ENCODE assay signal across 18 cellular contexts in the genomic region with DNA sequence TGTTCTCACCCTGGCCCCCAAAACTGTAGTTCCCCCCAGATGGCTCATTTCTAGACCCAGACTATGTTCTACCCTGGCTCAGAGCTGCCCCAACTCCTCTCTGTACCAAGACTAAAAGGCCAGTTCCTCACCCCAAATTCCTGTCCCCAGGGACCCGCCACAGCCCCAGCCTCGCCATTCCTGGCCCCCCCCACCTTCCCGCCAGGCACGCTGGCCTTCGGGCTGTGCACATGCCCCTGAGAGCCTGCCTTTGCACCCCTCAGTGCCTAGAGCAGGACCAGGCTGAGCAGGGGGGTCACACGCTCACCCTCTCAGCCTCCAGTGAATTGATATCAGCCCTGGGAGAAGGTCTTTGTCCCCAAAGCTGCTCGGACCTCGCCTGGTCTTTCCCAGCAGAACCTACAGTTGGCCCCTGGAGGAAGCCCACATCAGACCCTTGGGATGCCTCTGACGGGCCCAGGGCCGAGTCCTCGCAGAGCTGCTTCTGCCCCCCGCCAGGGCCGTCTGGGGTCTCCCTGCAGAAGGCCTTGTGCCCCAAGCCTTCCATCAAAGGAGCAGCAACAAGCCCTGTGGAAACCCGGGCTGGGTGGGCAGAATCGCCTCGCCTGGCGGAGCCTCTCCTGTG. TPM values are rescaled to one million over a fixed set of nuclear protein-coding genes. Genes with fewer than 3 reads are reported as not detected.
DNase-seq lines count a peak whose midpoint lies in the region; ATAC-seq and TF ChIP-seq lines count a peak whose summit lies in the region.
"Had no signal": no experiment of that assay in that cellular context is flagged by ENCODE, and none has a peak within 500 bp of the region (broad histone marks: within the 10 kb centered on the region; RNA-seq: fewer than 3 reads in every experiment).

No MANE protein-coding gene starts in this region.

- peak overlapping the region; percentile 67 for H3K18ac ChIP-seq in neuronal stem cell (ENCODE audit: low read length)

- TF ChIP-seq CTCF in mucosa of descending colon (IDR thresholded peaks at IDR 0.05), result no peak
- TF ChIP-seq CTCF in WERI-Rb-1 (IDR thresholded peaks at IDR 0.05; ENCODE audit: low read depth, low read length), result no peak

- no peak overlapping the region for H3K27ac ChIP-seq in CD4-positive, CD25-positive, alpha-beta regulatory T cell (ENCODE audit: insufficient read depth, low read length, poor library complexity, severe bottlenecking)
- H3K27ac ChIP-seq in neuronal stem cell (replicated peaks; ENCODE audit: low read length) (no peak overlapping the region), WERI-Rb-1 (no peak overlapping the region)
- H3K27ac ChIP-seq: KMS-11, SJCRH30 had no signal

- H3K4me1 ChIP-seq in CD4-positive, CD25-positive, alpha-beta regulatory T cell (ENCODE audit: control insufficient read depth, insufficient read depth, low read length, poor library complexity, severe bottlenecking), result no peaks in the 10 kb centered on the region
- H3K4me1 ChIP-seq in neuronal stem cell (ENCODE audit: control insufficient read depth in 2 of 2, insufficient read depth in 1 of 2, low read depth in 1 of 2, low read length in 2 of 2) (peaks cover 4 to 13% of the 10 kb centered on the region in 2 donors), mucosa of descending colon (ENCODE audit: low read depth) (peaks cover 10% of the 10 kb centered on the region)
- H3K4me1 ChIP-seq: SJCRH30 had no signal

- H2BK5ac ChIP-seq in neuronal stem cell (ENCODE audit: low read length), result peak overlapping the region; percentile 72

- no peak overlapping the region for H2AFZ ChIP-seq in neuronal stem cell (ENCODE audit: low read length)

- H4K8ac ChIP-seq in neuronal stem cell (ENCODE audit: low read depth, low read length), result no peak overlapping the region

- peak overlapping the region; percentile 18 for H3K23ac ChIP-seq in neuronal stem cell (ENCODE audit: low read depth, low read length, poor library complexity)

- no peak overlapping the region for H2BK120ac ChIP-seq in neuronal stem cell (ENCODE audit: low read depth, low read length)

- H3K36me3 Mint-ChIP-seq in CD4-positive, CD25-positive, alpha-beta regulatory T cell, result no peaks in the 10 kb centered on the region
- no peaks in the 10 kb centered on the region for H3K36me3 Mint-ChIP-seq in central memory CD8-positive, alpha-beta T cell (ENCODE audit: insufficient read depth)
- H3K36me3 Mint-ChIP-seq: CD8-positive, alpha-beta memory T cell had no signal

- no peaks in the 10 kb centered on the region for H3K27me3 Mint-ChIP-seq in CD4-positive, CD25-positive, alpha-beta regulatory T cell
- peaks cover 33% of the 10 kb centered on the region for H3K27me3 Mint-ChIP-seq in central memory CD8-positive, alpha-beta T cell

- H3K9me3 Mint-ChIP-seq in CD4-positive, CD25-positive, alpha-beta regulatory T cell, result no peaks in the 10 kb centered on the region
- no peaks in the 10 kb centered on the region for H3K9me3 Mint-ChIP-seq in central memory CD8-positive, alpha-beta T cell
- H3K9me3 Mint-ChIP-seq: CD8-positive, alpha-beta memory T cell had no signal

- H3K4me3 Mint-ChIP-seq in CD4-positive, CD25-positive, alpha-beta regulatory T cell, result no peak overlapping the region
- H3K4me3 Mint-ChIP-seq in central memory CD8-positive, alpha-beta T cell, result no peak overlapping the region
- H3K4me3 Mint-ChIP-seq: CD8-positive, alpha-beta memory T cell had no signal

- H3K4me2 ChIP-seq in neuronal stem cell (ENCODE audit: insufficient read depth, low read length, poor library complexity, severe bottlenecking), result no peak overlapping the region
- H3K4me2 ChIP-seq: KMS-11 had no signal

- H3K4ac ChIP-seq in neuronal stem cell (ENCODE audit: low read length), result no peak overlapping the region

- no peak overlapping the region for H4K91ac ChIP-seq in neuronal stem cell (ENCODE audit: low read depth, low read length, poor library complexity)

- H3K27me3 ChIP-seq in CD4-positive, CD25-positive, alpha-beta regulatory T cell (ENCODE audit: control insufficient read depth, insufficient read depth, low read length), result no peaks in the 10 kb centered on the region
- H3K27me3 ChIP-seq in H7 (ENCODE audit: control insufficient read depth, insufficient read depth, low read length) (no peaks in the 10 kb centered on the region), neuronal stem cell (ENCODE audit: control insufficient read depth in 3 of 3, insufficient read depth in 3 of 3, low read depth in 1 of 3, low read length in 3 of 3) (peaks cover 0 to 67% (median 0%) of the 10 kb centered on the region in 3 experiments), WERI-Rb-1 (ENCODE audit: insufficient read depth, low read depth, severe bottlenecking) (no peaks in the 10 kb centered on the region)

- no peaks in the 10 kb centered on the region for H3K79me1 ChIP-seq in neuronal stem cell (ENCODE audit: low read depth, low read length)

- no peak for ATAC-seq in CD4-positive, CD25-positive, alpha-beta regulatory T cell (ENCODE audit: low read depth in 2 of 2)
- ATAC-seq in central memory CD8-positive, alpha-beta T cell (replicated peaks; ENCODE audit: extremely low read depth, poor library complexity, severe bottlenecking), result no peak
- ATAC-seq in GM18868 (IDR thresholded peaks at IDR 0.05; ENCODE audit: unreplicated experiment) (no peak), mucosa of descending colon (no peak)

- no peaks in the 10 kb centered on the region for H3K9me3 ChIP-seq in CD4-positive, CD25-positive, alpha-beta regulatory T cell (ENCODE audit: control insufficient read depth in 2 of 2, low read length in 2 of 2)
- no peaks in the 10 kb centered on the region for H3K9me3 ChIP-seq in neuronal stem cell (replicated peaks in 1 of 2; ENCODE audit: control insufficient read depth in 2 of 2, insufficient read depth in 1 of 2, low read depth in 1 of 2, low read length in 2 of 2)
- no peaks in the 10 kb centered on the region for H3K9me3 ChIP-seq in mucosa of descending colon
- no peaks in the 10 kb centered on the region for H3K9me3 ChIP-seq in WERI-Rb-1 (ENCODE audit: severe bottlenecking)
- H3K9me3 ChIP-seq: SJCRH30 had no signal

- no peak for DNase-seq in CD4-positive, CD25-positive, alpha-beta regulatory T cell
- DNase-seq in H7 (peak; percentile 77), neuronal stem cell (ENCODE audit: low spot score) (no peak), NCI-H187 treated with DMSO at 0.1 percent for 48 hours (lab: John Stamatoyannopoulos, UW) (no peak), mucosa of descending colon (no peak), WERI-Rb-1 (no peak)
- no peak for DNase-seq in central memory CD8-positive, alpha-beta T cell (ENCODE audit: low spot score in 2 of 2)
- DNase-seq: CD8-positive, alpha-beta memory T cell; HCEC 1CT; IMR-90; NCI-H1105; NCI-H146; NCI-H2029 treated with DMSO at 0.1 percent for 48 hours; NCI-H226; NCI-H748 treated with DMSO at 0.1 percent for 48 hours; SJCRH30 had no signal

- no CpG with 5 or more reads among the region's 17 CpGs for WGBS in neuronal stem cell (ENCODE audit: extremely low coverage in 2 of 2, insufficient read length in 2 of 2, insufficient replicate concordance in 1 of 2), 2 donors

- intact Hi-C loops in mucosa of descending colon (cut with DNase I, micrococcal nuclease), result no loop called here

- H2BK15ac ChIP-seq in neuronal stem cell (ENCODE audit: low read length), result peak overlapping the region; percentile 8

- no peak overlapping the region for H3K4me3 ChIP-seq in CD4-positive, CD25-positive, alpha-beta regulatory T cell (ENCODE audit: low read depth, low read length)
- no peak overlapping the region for H3K4me3 ChIP-seq in H7 (ENCODE audit: insufficient read depth, low read depth, low read length)
- H3K4me3 ChIP-seq in neuronal stem cell (ENCODE audit: low read length in 2 of 2), result no peak overlapping the region
- no peak overlapping the region for H3K4me3 ChIP-seq in mucosa of descending colon
- no peak overlapping the region for H3K4me3 ChIP-seq in WERI-Rb-1 (ENCODE audit: low read depth, low read length)
- H3K4me3 ChIP-seq: SJCRH30 had no signal

- H3K36me3 ChIP-seq in CD4-positive, CD25-positive, alpha-beta regulatory T cell (ENCODE audit: control insufficient read depth, insufficient read depth, low read length), result no peaks in the 10 kb centered on the region
- no peaks in the 10 kb centered on the region for H3K36me3 ChIP-seq in H7 (replicated peaks; ENCODE audit: control insufficient read depth, insufficient read depth, low read length)
- no peaks in the 10 kb centered on the region for H3K36me3 ChIP-seq in neuronal stem cell (replicated peaks in 1 of 2; ENCODE audit: control insufficient read depth in 2 of 2, insufficient read depth in 2 of 2, low read length in 2 of 2)
- no peaks in the 10 kb centered on the region for H3K36me3 ChIP-seq in mucosa of descending colon (ENCODE audit: low read depth)
- no peaks in the 10 kb centered on the region for H3K36me3 ChIP-seq in WERI-Rb-1
- H3K36me3 ChIP-seq: SJCRH30 had no signal

- no peak overlapping the region for H2BK12ac ChIP-seq in neuronal stem cell (ENCODE audit: low read length)

- H3K9ac ChIP-seq in neuronal stem cell (ENCODE audit: low read depth, low read length, poor library complexity), result peak overlapping the region; percentile 27
- H3K9ac ChIP-seq: KMS-11 had no signal

- H3K4me1 Mint-ChIP-seq in CD4-positive, CD25-positive, alpha-beta regulatory T cell, result no peaks in the 10 kb centered on the region
- no peaks in the 10 kb centered on the region for H3K4me1 Mint-ChIP-seq in central memory CD8-positive, alpha-beta T cell

- peak overlapping the region; percentile 0 for H2AK5ac ChIP-seq in neuronal stem cell (ENCODE audit: low read depth, low read length)

- H3K27ac Mint-ChIP-seq in CD4-positive, CD25-positive, alpha-beta regulatory T cell, result peak overlapping the region in 2 of 3 donors; percentile 31 to 56
- H3K27ac Mint-ChIP-seq in central memory CD8-positive, alpha-beta T cell (ENCODE audit: low read depth), result peak overlapping the region; percentile 40
- H3K27ac Mint-ChIP-seq: CD8-positive, alpha-beta memory T cell had no signal

- no peak overlapping the region for H3K14ac ChIP-seq in neuronal stem cell (ENCODE audit: low read length)

RNA-seq across cellular contexts. Expression of a gene that starts 32.4 kb away (rescaled TPM):
- 1.3 TPM for total RNA-seq in CD4-positive, CD25-positive, alpha-beta regulatory T cell
- under 1 TPM in 3 of 4 donors, not detected in 1; 0.29 to 0.53 (median 0.47) TPM for polyA plus RNA-seq in CD4-positive, CD25-positive, alpha-beta regulatory T cell
- 1.3 and 3.3 TPM in 2 replicates for total RNA-seq in H7 (2014; rRNA removed; shearing (Covaris generic))
- polyA plus RNA-seq in neuronal stem cell (2013, experiment 1 of 2), result 20.9 TPM
- 20.1 TPM for polyA plus RNA-seq in neuronal stem cell (2013, experiment 2 of 2)
- total RNA-seq in mucosa of descending colon, result 1 to 10 TPM in 2 of 3 donors, under 1 TPM in 1; 0.75 to 2.5 (median 1.1) TPM
